In genomic region chr10:132001238-132001977, GRCh38 we compare ENCODE assay signal across 12 cellular contexts. TPM values are rescaled to one million over a fixed set of nuclear protein-coding genes. Genes with fewer than 3 reads are reported as not detected.
DNase-seq lines count a peak whose midpoint lies in the region; ATAC-seq and TF ChIP-seq lines count a peak whose summit lies in the region.
"Had no signal": no experiment of that assay in that cellular context is flagged by ENCODE, and none has a peak within 500 bp of the region (broad histone marks: within the 10 kb centered on the region; RNA-seq: fewer than 3 reads in every experiment).

No MANE protein-coding gene starts in this region.

- intact Hi-C loops in activated CD4-positive, alpha-beta memory T cell treated with anti-CD3 and anti-CD28 coated beads for 36 hours (cut with micrococcal nuclease) = no loop called here
- intact Hi-C loops in prostate gland (cut with DNase I) = no loop called here

- no peaks in the 10 kb centered on the region for H3K27me3 ChIP-seq in prostate gland (replicated peaks; ENCODE audit: insufficient read depth)
- H3K27me3 ChIP-seq: adrenal gland, Peyer's patch had no signal

- peak overlapping the region in 1 of 2 donors; percentile 57 for H3K27ac ChIP-seq in prostate gland
- H3K27ac ChIP-seq: adrenal gland; BLaER1 treated with 17β-estradiol and CSF1 and Interleukin-3, amounts not matched to agents 10 nM and 100 nM; Peyer's patch had no signal

- peak; percentile 25 for DNase-seq in activated CD4-positive, alpha-beta memory T cell treated with anti-CD3 and anti-CD28 coated beads for 36 hours
- no peak for DNase-seq in activated CD4-positive, alpha-beta memory T cell treated with anti-CD3 and anti-CD28 coated beads, Interleukin-2, amount 10 ng/mL, durations not matched to agents 7 days and 5 days
- peak; percentile 31 for DNase-seq in NCI-H1048 (lab: John Stamatoyannopoulos, UW)
- DNase-seq in cardiac fibroblast (ENCODE audit: low read depth in 2 of 2) = peak; percentile 69
- peak; percentile 47 for DNase-seq in prostate gland (ENCODE audit: low spot score)
- no peak for DNase-seq in activated CD8-positive, alpha-beta memory T cell treated with anti-CD3 and anti-CD28 coated beads for 24 hours
- DNase-seq: Peyer's patch had no signal

- TF ChIP-seq CTCF in cardiac fibroblast (IDR thresholded peaks at IDR 0.05; ENCODE audit: low read depth, low read length) (no peak), prostate gland (IDR thresholded peaks at IDR 0.05) (peak in 3 of 4 experiments; percentile 12 to 33 (median 24))

- POLR2A ChIA-PET in activated CD4-positive, alpha-beta memory T cell treated with anti-CD3 and anti-CD28 coated beads for 36 hours (lab: Charles Lee) = interaction anchor here (1.1 kb wide), 1 partner anchor 35 kb away, joined by 4 read pairs; no protein-coding TSS in a partner anchor
- POLR2A ChIA-PET in activated CD4-positive, alpha-beta memory T cell treated with anti-CD3 and anti-CD28 coated beads, Interleukin-2, amount 10 ng/mL, durations not matched to agents 7 days and 5 days (lab: Charles Lee) = no interaction called here

- no peaks in the 10 kb centered on the region for H3K9me3 ChIP-seq in prostate gland
- H3K9me3 ChIP-seq: adrenal gland, Peyer's patch had no signal

- H3K4me3 ChIP-seq in cardiac fibroblast (replicated peaks in 1 of 2; ENCODE audit: low read depth in 2 of 2, low read length in 2 of 2) (no peak overlapping the region), prostate gland (no peak overlapping the region)
- H3K4me3 ChIP-seq: adrenal gland; BLaER1 treated with 17β-estradiol and CSF1 and Interleukin-3, amounts not matched to agents 10 nM and 100 nM; Peyer's patch had no signal

- peaks cover 5% of the 10 kb centered on the region for H3K4me1 Mint-ChIP-seq in activated CD4-positive, alpha-beta memory T cell treated with anti-CD3 and anti-CD28 coated beads for 36 hours (ENCODE audit: low read depth)
- H3K4me1 Mint-ChIP-seq in activated CD4-positive, alpha-beta memory T cell treated with anti-CD3 and anti-CD28 coated beads, Interleukin-2, amount 10 ng/mL, durations not matched to agents 7 days and 5 days = peaks cover 2% of the 10 kb centered on the region
- H3K4me1 Mint-ChIP-seq: memory B cell had no signal

- H3K36me3 ChIP-seq in prostate gland = no peaks in the 10 kb centered on the region
- H3K36me3 ChIP-seq: adrenal gland; BLaER1 treated with 17β-estradiol and CSF1 and Interleukin-3, amounts not matched to agents 10 nM and 100 nM; Peyer's patch had no signal

- ATAC-seq in HG03378 (IDR thresholded peaks at IDR 0.05; ENCODE audit: unreplicated experiment) (no peak), HG02981 (IDR thresholded peaks at IDR 0.05; ENCODE audit: unreplicated experiment) (no peak)

- peaks cover 7% of the 10 kb centered on the region for H3K36me3 Mint-ChIP-seq in activated CD4-positive, alpha-beta memory T cell treated with anti-CD3 and anti-CD28 coated beads for 36 hours
- peaks cover 6% of the 10 kb centered on the region for H3K36me3 Mint-ChIP-seq in activated CD4-positive, alpha-beta memory T cell treated with anti-CD3 and anti-CD28 coated beads, Interleukin-2, amount 10 ng/mL, durations not matched to agents 7 days and 5 days (ENCODE audit: low read depth)
- H3K36me3 Mint-ChIP-seq: memory B cell had no signal

- H3K27me3 Mint-ChIP-seq in activated CD4-positive, alpha-beta memory T cell treated with anti-CD3 and anti-CD28 coated beads for 36 hours = peaks cover 1% of the 10 kb centered on the region
- H3K27me3 Mint-ChIP-seq in activated CD4-positive, alpha-beta memory T cell treated with anti-CD3 and anti-CD28 coated beads, Interleukin-2, amount 10 ng/mL, durations not matched to agents 7 days and 5 days = peaks cover 5% of the 10 kb centered on the region

- WGBS in prostate gland = 64% methylated on average over 15 of the region's 15 CpGs

- H3K9me3 Mint-ChIP-seq in activated CD4-positive, alpha-beta memory T cell treated with anti-CD3 and anti-CD28 coated beads for 36 hours = peaks cover 12% of the 10 kb centered on the region
- H3K9me3 Mint-ChIP-seq in activated CD4-positive, alpha-beta memory T cell treated with anti-CD3 and anti-CD28 coated beads, Interleukin-2, amount 10 ng/mL, durations not matched to agents 7 days and 5 days = peaks cover 12% of the 10 kb centered on the region
- H3K9me3 Mint-ChIP-seq: memory B cell had no signal

- no peak for TF ChIP-seq POLR2A in prostate gland (IDR thresholded peaks at IDR 0.05)

- CTCF ChIA-PET in activated CD4-positive, alpha-beta memory T cell treated with anti-CD3 and anti-CD28 coated beads for 36 hours (lab: Charles Lee) = interaction anchor here (1.0 kb wide), 1 partner anchor 116 kb away, joined by 3 read pairs; no protein-coding TSS in a partner anchor
- CTCF ChIA-PET in activated CD4-positive, alpha-beta memory T cell treated with anti-CD3 and anti-CD28 coated beads, Interleukin-2, amount 10 ng/mL, durations not matched to agents 7 days and 5 days (lab: Charles Lee) = no interaction called here

- H3K27ac Mint-ChIP-seq in activated CD4-positive, alpha-beta memory T cell treated with anti-CD3 and anti-CD28 coated beads for 36 hours = no peak overlapping the region
- H3K27ac Mint-ChIP-seq in activated CD4-positive, alpha-beta memory T cell treated with anti-CD3 and anti-CD28 coated beads, Interleukin-2, amount 10 ng/mL, durations not matched to agents 7 days and 5 days = no peak overlapping the region
- H3K27ac Mint-ChIP-seq: memory B cell had no signal

- peaks cover 26% of the 10 kb centered on the region for H3K4me1 ChIP-seq in prostate gland (replicated peaks)

- H3K4me3 Mint-ChIP-seq in activated CD4-positive, alpha-beta memory T cell treated with anti-CD3 and anti-CD28 coated beads for 36 hours = no peak overlapping the region
- no peak overlapping the region for H3K4me3 Mint-ChIP-seq in activated CD4-positive, alpha-beta memory T cell treated with anti-CD3 and anti-CD28 coated beads, Interleukin-2, amount 10 ng/mL, durations not matched to agents 7 days and 5 days
- H3K4me3 Mint-ChIP-seq: memory B cell had no signal

RNA-seq across cellular contexts. Expression of gene BNIP3, which starts 19.7 kb away (rescaled TPM):
- 10 to 100 TPM; 84.9 to 86.9 TPM for total RNA-seq in activated CD4-positive, alpha-beta memory T cell treated with anti-CD3 and anti-CD28 coated beads for 36 hours
- 10 to 100 TPM; 60.2 to 62.3 TPM for total RNA-seq in activated CD4-positive, alpha-beta memory T cell treated with anti-CD3 and anti-CD28 coated beads, Interleukin-2, amount 10 ng/mL, durations not matched to agents 7 days and 5 days
- 100 to 1,000 TPM; 148 to 325 TPM for total RNA-seq in prostate gland

Comparison
In these comparisons a context has a peak if more than half of its experiments do, and no peak if none do; other contexts are left out.
1. DNase-seq: peak in activated CD4-positive, alpha-beta memory T cell treated with anti-CD3 and anti-CD28 coated beads for 36 hours (single experiment), NCI-H1048 (single experiment), cardiac fibroblast (2 of 2) and prostate gland (single experiment); none in activated CD4-positive, alpha-beta memory T cell treated with anti-CD3 and anti-CD28 coated beads, Interleukin-2, amount 10 ng/mL, durations not matched to agents 7 days and 5 days (single experiment) and activated CD8-positive, alpha-beta memory T cell treated with anti-CD3 and anti-CD28 coated beads for 24 hours (single experiment).